Comparison of ENCODE assay signal across 21 cellular contexts in genomic region chr16:2859686-2860265, GRCh38. TPM values are rescaled to one million over a fixed set of nuclear protein-coding genes. Genes with fewer than 3 reads are reported as not detected.
A peak's percentile ranks its signal among the peaks of the same experiment; 100 is the strongest.
DNase-seq lines count a peak whose midpoint lies in the region; ATAC-seq and TF ChIP-seq lines count a peak whose summit lies in the region.
"Had no signal": no experiment of that assay in that cellular context is flagged by ENCODE, and none has a peak within 500 bp of the region (broad histone marks: within the 10 kb centered on the region; RNA-seq: fewer than 3 reads in every experiment).

No MANE protein-coding gene starts in this region.

- peak overlapping the region; percentile 58 for H2AFZ ChIP-seq in IMR-90 (replicated peaks; ENCODE audit: low read length, poor library complexity)
- H2AFZ ChIP-seq in PC-3 (ENCODE audit: low read length): no peak overlapping the region
- no peak overlapping the region for H2AFZ ChIP-seq in osteoblast (ENCODE audit: low read length)
- no peak overlapping the region for H2AFZ ChIP-seq in mammary epithelial cell (ENCODE audit: low read depth, low read length)

- no peak overlapping the region for H2AK9ac ChIP-seq in IMR-90 (replicated peaks; ENCODE audit: low read depth, low read length, poor library complexity)

- H3K79me2 ChIP-seq in PC-3 (ENCODE audit: low read length) (peaks cover 6% of the 10 kb centered on the region; the same call in 1 of the 2 replicates), osteoblast (ENCODE audit: insufficient read depth, low read length) (no peaks in the 10 kb centered on the region), mammary epithelial cell (ENCODE audit: insufficient read depth, low read length) (no peaks in the 10 kb centered on the region)

- peaks cover 10% of the 10 kb centered on the region for H3K9me3 ChIP-seq in IMR-90 (ENCODE audit: control insufficient read depth, insufficient read depth, low read length)
- no peaks in the 10 kb centered on the region for H3K9me3 ChIP-seq in PC-3 (ENCODE audit: low read length)
- peaks cover 8% of the 10 kb centered on the region for H3K9me3 ChIP-seq in osteoblast (ENCODE audit: low read depth, low read length)
- no peaks in the 10 kb centered on the region for H3K9me3 ChIP-seq in mammary epithelial cell (replicated peaks; ENCODE audit: insufficient read depth, low read length)
- H3K9me3 ChIP-seq: BE2C had no signal

- in situ Hi-C loops in IMR-90 (cut with MboI; ENCODE audit: low sequenced_read_pairs) (no loop called here), mammary epithelial cell (cut with MboI; ENCODE audit: low sequenced_read_pairs in 2 of 2) (no loop called here)

- H4K91ac ChIP-seq in IMR-90 (ENCODE audit: insufficient read depth, low read depth, low read length): no peak overlapping the region

- no peak for TF ChIP-seq CTCF in IMR-90 (conservative IDR thresholded peaks at IDR 0.05; ENCODE audit: low read depth, low read length)
- TF ChIP-seq CTCF in PC-3 (conservative IDR thresholded peaks at IDR 0.05; ENCODE audit: low read depth, low read length): no peak
- TF ChIP-seq CTCF in osteoblast (IDR thresholded peaks at IDR 0.05; ENCODE audit: extremely low read depth, low read depth, low read length): no peak
- TF ChIP-seq CTCF in mammary epithelial cell (conservative IDR thresholded peaks at IDR 0.05 in 1 of 2, IDR thresholded peaks at IDR 0.05 in 1 of 2; ENCODE audit: extremely low read depth in 1 of 2, insufficient read depth in 1 of 2, low read depth in 1 of 2, low read length in 2 of 2): no peak

- H4K20me1 ChIP-seq in IMR-90 (ENCODE audit: insufficient read depth, low read length) (no peaks in the 10 kb centered on the region), PC-3 (ENCODE audit: low read length) (no peaks in the 10 kb centered on the region), osteoblast (ENCODE audit: insufficient read depth, low read length) (no peaks in the 10 kb centered on the region), mammary epithelial cell (ENCODE audit: insufficient read depth, low read length) (no peaks in the 10 kb centered on the region)

- 80% methylated on average over 1 of the region's 10 CpGs; no CpG with 5 or more reads in 1 of the 2 experiments for WGBS in IMR-90 (ENCODE audit: extremely low coverage in 2 of 2, insufficient read length in 1 of 2), 2 experiments
- WGBS in mammary epithelial cell (ENCODE audit: low coverage, missing lambda C conversion rate): 89% methylated on average over 10 of the region's 10 CpGs

- no peak overlapping the region for H2BK120ac ChIP-seq in IMR-90 (ENCODE audit: low read depth, low read length)

- no peak overlapping the region for H3K4me2 ChIP-seq in IMR-90 (ENCODE audit: low read depth, low read length)
- H3K4me2 ChIP-seq in PC-3 (ENCODE audit: low read length): no peak overlapping the region
- H3K4me2 ChIP-seq in osteoblast (ENCODE audit: insufficient read depth, low read length): no peak overlapping the region
- H3K4me2 ChIP-seq in mammary epithelial cell (ENCODE audit: insufficient read depth, low read depth, low read length): no peak overlapping the region

- no peak overlapping the region for H3K4ac ChIP-seq in IMR-90 (ENCODE audit: low read depth, low read length)

- no peak for TF ChIP-seq POLR2A in IMR-90 (IDR thresholded peaks at IDR 0.05; ENCODE audit: low read depth, low read length)

- H2BK20ac ChIP-seq in IMR-90 (ENCODE audit: low read depth, low read length): no peak overlapping the region

- no peak overlapping the region for H3K56ac ChIP-seq in IMR-90 (ENCODE audit: extremely low read depth, insufficient read depth, low read length)

- intact Hi-C loops in IMR-90 (cut with micrococcal nuclease): no loop called here
- intact Hi-C loops in PC-3 (cut with micrococcal nuclease): no loop called here
- intact Hi-C loops in mammary epithelial cell (cut with micrococcal nuclease): no loop called here

- H3K9me2 ChIP-seq in PC-3 (replicated peaks; ENCODE audit: low read length): no peaks in the 10 kb centered on the region

- CTCF ChIA-PET in IMR-90 (lab: Yijun Ruan, JAX): no interaction called here
- CTCF ChIA-PET in PC-3 (lab: Charles Lee): no interaction called here
- CTCF ChIA-PET in mammary epithelial cell (lab: Charles Lee; ENCODE audit: low non-redundant PET): no interaction called here

- H3K4me3 ChIP-seq in IMR-90 (ENCODE audit: insufficient read depth, low read depth, low read length): no peak overlapping the region
- no peak overlapping the region for H3K4me3 ChIP-seq in PC-3 (ENCODE audit: low read length)
- no peak overlapping the region for H3K4me3 ChIP-seq in osteoblast (ENCODE audit: insufficient read depth, low read length)
- no peak overlapping the region for H3K4me3 ChIP-seq in mammary epithelial cell (replicated peaks in 1 of 3; ENCODE audit: insufficient read depth in 1 of 3, low read depth in 2 of 3, low read length in 3 of 3)
- H3K4me3 ChIP-seq: GM12878 had no signal

- H3K9me1 ChIP-seq in IMR-90 (ENCODE audit: insufficient read depth, low read length): no peaks in the 10 kb centered on the region

- H3F3A ChIP-seq in PC-3 (ENCODE audit: low read length, unreplicated experiment): no peaks in the 10 kb centered on the region

- H3K27me3 ChIP-seq in IMR-90 (ENCODE audit: control insufficient read depth, insufficient read depth, low read length): peaks cover 21% of the 10 kb centered on the region
- no peaks in the 10 kb centered on the region for H3K27me3 ChIP-seq in PC-3 (ENCODE audit: low read length)
- H3K27me3 ChIP-seq in osteoblast (ENCODE audit: insufficient read depth, low read length): peaks cover 13% of the 10 kb centered on the region
- no peaks in the 10 kb centered on the region for H3K27me3 ChIP-seq in mammary epithelial cell (ENCODE audit: insufficient read depth, low read length)

- no peak overlapping the region for H4K8ac ChIP-seq in IMR-90 (ENCODE audit: low read depth in 2 of 2, low read length in 2 of 2)

- DNase-seq in IMR-90: no peak
- no peak for DNase-seq in PC-3
- DNase-seq in osteoblast (ENCODE audit: insufficient read length, low spot score, missing footprints): peak; percentile 57
- no peak for DNase-seq in mammary epithelial cell
- DNase-seq: ACHN; BE2C; C1 segment of cervical spinal cord; CD4-positive, CD25-positive, alpha-beta regulatory T cell; CD8-positive, alpha-beta memory T cell; COR-L47; DMS 273 treated with DMSO at 0.1 percent for 48 hours; DMS53; DND-41; EL; GOT3; H7 had no signal

- POLR2A ChIA-PET in IMR-90 (lab: Charles Lee; ENCODE audit: unreplicated experiment) (no interaction called here), PC-3 (lab: Charles Lee; ENCODE audit: unreplicated experiment) (no interaction called here)

- BruUV-seq in IMR-90 (replicated peaks; lab: Mats Ljungman, UMichigan): no TSS peak
- BruUV-seq in PC-3 (replicated peaks; lab: Mats Ljungman, UMichigan): no TSS peak
- BruUV-seq in mammary epithelial cell (replicated peaks; lab: Mats Ljungman, UMichigan): no TSS peak

- H2BK5ac ChIP-seq in IMR-90 (ENCODE audit: low read depth, low read length, poor library complexity, severe bottlenecking): no peak overlapping the region

- H3K18ac ChIP-seq in IMR-90 (ENCODE audit: low read depth, low read length): no peak overlapping the region

- ATAC-seq in IMR-90 (ENCODE audit: low read depth): no peak
- no peak for ATAC-seq in PC-3
- no peak for ATAC-seq in GM21526 (IDR thresholded peaks at IDR 0.05; ENCODE audit: low FRiP score, unreplicated experiment)
- no peak for ATAC-seq in HG02884 (IDR thresholded peaks at IDR 0.05; ENCODE audit: unreplicated experiment)
- ATAC-seq: GM12878, HepG2 had no signal

- H2BK15ac ChIP-seq in IMR-90 (ENCODE audit: low read depth, low read length): no peak overlapping the region

- H3K36me3 ChIP-seq in IMR-90 (ENCODE audit: control insufficient read depth, insufficient read depth, low read length) (no peaks in the 10 kb centered on the region), PC-3 (ENCODE audit: low read depth, low read length) (0 out of 2 replicates have a peak, but pooled peaks cover 3% of the 10 kb centered on the region), osteoblast (ENCODE audit: insufficient read depth, low read length) (no peaks in the 10 kb centered on the region), mammary epithelial cell (ENCODE audit: insufficient read depth, low read length) (no peaks in the 10 kb centered on the region)
- H3K36me3 ChIP-seq: BE2C had no signal

- H3K9ac ChIP-seq in IMR-90 (ENCODE audit: low read depth, low read length) (no peak overlapping the region), PC-3 (ENCODE audit: low read length) (peak overlapping the region; percentile 52; the same call in 1 of the 2 replicates), mammary epithelial cell (ENCODE audit: insufficient read depth, low read length) (no peak overlapping the region)

- no peak overlapping the region for H3K27ac ChIP-seq in IMR-90 (ENCODE audit: insufficient read depth, low read length)
- H3K27ac ChIP-seq in PC-3 (ENCODE audit: low read length): peak overlapping the region; percentile 74
- no peak overlapping the region for H3K27ac ChIP-seq in osteoblast (ENCODE audit: low read depth, low read length)
- H3K27ac ChIP-seq in mammary epithelial cell (ENCODE audit: insufficient read depth, low read depth, low read length): no peak overlapping the region

- no peaks in the 10 kb centered on the region for H3K79me1 ChIP-seq in IMR-90 (ENCODE audit: low read depth in 1 of 2, low read length in 2 of 2)

- no peak overlapping the region for H4K5ac ChIP-seq in IMR-90 (ENCODE audit: low read depth, low read length)

- H3K23ac ChIP-seq in IMR-90 (ENCODE audit: low read depth, low read length): no peak overlapping the region

- no peak overlapping the region for H2AK5ac ChIP-seq in IMR-90 (ENCODE audit: low read depth, low read length)

- H3K4me1 ChIP-seq in IMR-90 (ENCODE audit: control insufficient read depth, insufficient read depth, low read length) (0 out of 2 replicates have a peak, but pooled peaks cover 2% of the 10 kb centered on the region), PC-3 (ENCODE audit: insufficient read depth, low read length) (peaks cover 29% of the 10 kb centered on the region), osteoblast (ENCODE audit: insufficient read depth, low read length) (peaks cover 4% of the 10 kb centered on the region), mammary epithelial cell (ENCODE audit: insufficient read depth, low read length) (peaks cover 36% of the 10 kb centered on the region)
- H3K4me1 ChIP-seq: BE2C had no signal

- dilution Hi-C loops in IMR-90 (cut with HindIII; ENCODE audit: low sequenced_read_pairs, unreplicated experiment): no loop called here
- dilution Hi-C loops in mammary epithelial cell (cut with HindIII; ENCODE audit: low sequenced_read_pairs): loop anchor here (10.0 kb wide), 1 partner anchor 695 kb away; no protein-coding TSS in a partner anchor

- no peak for TF ChIP-seq RAD21 in IMR-90 (IDR thresholded peaks at IDR 0.05; ENCODE audit: low read length)

- no peak overlapping the region for H3K14ac ChIP-seq in IMR-90 (replicated peaks; ENCODE audit: low read depth, low read length)

RNA-seq across cellular contexts. Expression of gene PRSS22, which starts 1.8 kb away (rescaled TPM):
- total RNA-seq in IMR-90 (2012; rRNA removed) (not detected in 2 replicates), PC-3 (2014; rRNA removed) (36.9 and 42.5 TPM in 2 replicates), osteoblast (not detected in 2 replicates), mammary epithelial cell (10 to 100 TPM in 1 of 2 donors, 1 to 10 TPM in 1; 3.1 to 12.3 TPM)
- polyA plus RNA-seq in IMR-90 (2012; rRNA removed) (not detected in 2 replicates), mammary epithelial cell (3.6 TPM)
- polyA plus RNA-seq in IMR-90 (2012; cell fraction: cytosol; rRNA removed): 0.03 and 0.42 TPM in 2 replicates
- 0.63 and 1.1 TPM in 2 replicates for polyA plus RNA-seq in IMR-90 (2012; cell fraction: nucleus; rRNA removed; ENCODE audit: low replicate concordance)
- 19.5 TPM for polyA minus RNA-seq in mammary epithelial cell
- total RNA-seq: CD4-positive, CD25-positive, alpha-beta regulatory T cell; CD8-positive, alpha-beta memory T cell; G401; GM12878 had no signal
- polyA plus RNA-seq: CD4-positive, CD25-positive, alpha-beta regulatory T cell; CD8-positive, alpha-beta memory T cell; GM12878 had no signal

RNA-seq across cellular contexts. Expression of gene FLYWCH2, which starts 23.2 kb away (rescaled TPM):
- total RNA-seq in IMR-90 (2012; rRNA removed) (42.3 and 48.9 TPM in 2 replicates), PC-3 (2014; rRNA removed) (92.0 and 100 TPM in 2 replicates), osteoblast (38.7 and 43.6 TPM in 2 replicates), mammary epithelial cell (10 to 100 TPM; 20.2 to 38.3 TPM)
- polyA plus RNA-seq in IMR-90 (2012; rRNA removed) (66.3 and 77.2 TPM in 2 replicates), mammary epithelial cell (18.4 TPM)
- polyA plus RNA-seq in IMR-90 (2012; cell fraction: cytosol; rRNA removed): 131 and 168 TPM in 2 replicates
- polyA plus RNA-seq in IMR-90 (2012; cell fraction: nucleus; rRNA removed; ENCODE audit: low replicate concordance): 22.4 and 65.5 TPM in 2 replicates
- 2.3 TPM for polyA minus RNA-seq in mammary epithelial cell

RNA-seq across cellular contexts. Expression of gene ZG16B, which starts 29.7 kb away (rescaled TPM):
- total RNA-seq in IMR-90 (2012; rRNA removed) (0.28 and 0.54 TPM in 2 replicates), PC-3 (2014; rRNA removed) (8.6 and 17.0 TPM in 2 replicates), osteoblast (0.88 and 1.4 TPM in 2 replicates), mammary epithelial cell (1 to 10 TPM in 1 of 2 donors, not detected in 1; 2.7 TPM)
- polyA plus RNA-seq in IMR-90 (2012; rRNA removed) (0.46 and 0.65 TPM in 2 replicates), mammary epithelial cell (0.42 TPM)
- 0.34 and 0.63 TPM in 2 replicates for polyA plus RNA-seq in IMR-90 (2012; cell fraction: cytosol; rRNA removed)
- 0.33 and 0.70 TPM in 2 replicates for polyA plus RNA-seq in IMR-90 (2012; cell fraction: nucleus; rRNA removed; ENCODE audit: low replicate concordance)
- not detected for polyA minus RNA-seq in mammary epithelial cell
- total RNA-seq: CD4-positive, CD25-positive, alpha-beta regulatory T cell; G401; H7 had no signal
- polyA plus RNA-seq: CD8-positive, alpha-beta memory T cell had no signal

RNA-seq across cellular contexts. Expression of gene PRSS21, which starts 42.7 kb away (rescaled TPM):
- total RNA-seq in IMR-90 (2012; rRNA removed) (not detected in 2 replicates), PC-3 (2014; rRNA removed) (not detected in 2 replicates), osteoblast (not detected in 2 replicates), mammary epithelial cell (10 to 100 TPM in 1 of 2 donors, under 1 TPM in 1; 0.75 to 24.3 TPM)
- polyA plus RNA-seq in IMR-90 (2012; rRNA removed) (0.21 and 0.47 TPM in 2 replicates), mammary epithelial cell (3.6 TPM)
- 0.26 and 0.41 TPM in 2 replicates for polyA plus RNA-seq in IMR-90 (2012; cell fraction: cytosol; rRNA removed)
- 0.57 and 0.59 TPM in 2 replicates for polyA plus RNA-seq in IMR-90 (2012; cell fraction: nucleus; rRNA removed; ENCODE audit: low replicate concordance)
- 7.3 TPM for polyA minus RNA-seq in mammary epithelial cell
- total RNA-seq: CD4-positive, CD25-positive, alpha-beta regulatory T cell; G401; HepG2 had no signal
- polyA plus RNA-seq: HepG2 had no signal

RNA-seq across cellular contexts. Expression of gene FLYWCH1, which starts 52.0 kb away (rescaled TPM):
- total RNA-seq in IMR-90 (2012; rRNA removed) (14.3 and 16.1 TPM in 2 replicates), PC-3 (2014; rRNA removed) (41.4 and 54.7 TPM in 2 replicates), osteoblast (48.3 and 56.5 TPM in 2 replicates), mammary epithelial cell (10 to 100 TPM; 53.2 to 56.1 TPM)
- polyA plus RNA-seq in IMR-90 (2012; rRNA removed) (25.2 and 32.3 TPM in 2 replicates), mammary epithelial cell (22.3 TPM)
- 38.1 and 39.5 TPM in 2 replicates for polyA plus RNA-seq in IMR-90 (2012; cell fraction: cytosol; rRNA removed)
- 68.9 and 113 TPM in 2 replicates for polyA plus RNA-seq in IMR-90 (2012; cell fraction: nucleus; rRNA removed; ENCODE audit: low replicate concordance)
- polyA minus RNA-seq in mammary epithelial cell: 10.5 TPM
